ENCODE assay signal across 11 cellular contexts in the genomic region with DNA sequence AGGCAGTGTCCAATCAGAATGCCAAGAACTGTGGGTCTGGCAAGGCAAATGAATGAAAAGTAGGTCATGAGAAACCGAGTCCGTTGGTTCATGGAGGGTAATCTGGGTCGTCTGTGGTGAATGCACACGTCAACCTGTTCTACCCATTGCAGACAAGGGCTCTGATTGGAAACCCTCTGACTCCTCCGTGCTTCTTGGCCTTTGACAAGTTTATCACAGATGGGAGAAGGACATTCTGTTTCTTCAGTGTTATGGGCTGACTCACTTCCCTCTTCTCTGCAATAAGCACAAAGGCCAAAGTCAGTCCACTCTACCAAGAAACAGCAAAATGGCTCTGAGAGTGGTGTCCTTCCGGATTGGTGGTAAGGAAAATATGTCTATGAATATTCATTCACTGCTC.
DNase-seq lines count a peak whose midpoint lies in the region; ATAC-seq and TF ChIP-seq lines count a peak whose summit lies in the region.
"Had no signal": no experiment of that assay in that cellular context is flagged by ENCODE, and none has a peak within 500 bp of the region (broad histone marks: within the 10 kb centered on the region; RNA-seq: fewer than 3 reads in every experiment).

No MANE protein-coding gene starts in this region.

- no CpG with 5 or more reads among the region's 6 CpGs for WGBS in IMR-90 (ENCODE audit: extremely low coverage in 2 of 2, insufficient read length in 1 of 2), 2 experiments
- WGBS in smooth muscle cell (ENCODE audit: low lambda C conversion rate) = 60% methylated on average over 6 of the region's 6 CpGs

- DNase-seq in IMR-90 (peak; percentile 85), adipocyte (ENCODE audit: low read depth) (peak; percentile 50), left cardiac atrium (peak; percentile 37), smooth muscle cell (lab: John Stamatoyannopoulos, UW; ENCODE audit: unreplicated experiment) (no peak), GM10266 (ENCODE audit: extremely low spot score) (no peak)
- no peak for DNase-seq in activated CD4-positive, CD25-positive, alpha-beta regulatory T cell (lab: John Stamatoyannopoulos, UW)
- no peak for DNase-seq in stimulated activated naive CD4-positive, alpha-beta T cell treated with Interleukin-2 at 50 U/mL for 16 hours (lab: John Stamatoyannopoulos, UW)
- DNase-seq: activated B cell treated with CpG ODN at 0.5 μM for 24 hours; activated naive CD4-positive, alpha-beta T cell; NCI-H1092 treated with DMSO at 0.1 percent for 48 hours; NK-92 treated with Interleukin-12 subunit alpha and Interleukin-12 subunit beta, amount 100 ng/mL, for 24 hours had no signal

- H3K4me2 ChIP-seq in IMR-90 (ENCODE audit: low read depth, low read length) (no peak overlapping the region), smooth muscle cell (peak overlapping the region; percentile 8)

- no peak overlapping the region; the same call in 1 of the 2 replicates for H4K91ac ChIP-seq in IMR-90 (ENCODE audit: insufficient read depth, low read depth, low read length)

- H2AK9ac ChIP-seq in IMR-90 (replicated peaks; ENCODE audit: low read depth, low read length, poor library complexity) = no peak overlapping the region

- peak overlapping the region; percentile 73; the same call in 2 of the 3 replicates for H2BK15ac ChIP-seq in IMR-90 (ENCODE audit: low read depth, low read length)

- in situ Hi-C loops in IMR-90 (cut with MboI; ENCODE audit: low sequenced_read_pairs) = no loop called here

- H2AK5ac ChIP-seq in IMR-90 (ENCODE audit: low read depth, low read length) = peak overlapping the region; percentile 9; the same call in 1 of the 2 replicates

- ATAC-seq in IMR-90 (ENCODE audit: low read depth) (peak; percentile 59), left cardiac atrium (peak; percentile 29 to 80)

- no peak overlapping the region; the same call in 1 of the 2 replicates for H3K23ac ChIP-seq in IMR-90 (ENCODE audit: low read depth, low read length)

- BruUV-seq in IMR-90 (replicated peaks; lab: Mats Ljungman, UMichigan) = no TSS peak

- no peaks in the 10 kb centered on the region for H3K27me3 ChIP-seq in IMR-90 (ENCODE audit: control insufficient read depth, insufficient read depth, low read length)
- H3K27me3 ChIP-seq in adipocyte (replicated peaks; ENCODE audit: control insufficient read depth, insufficient read depth, low read length) = no peaks in the 10 kb centered on the region
- no peaks in the 10 kb centered on the region for H3K27me3 ChIP-seq in smooth muscle cell (ENCODE audit: low read depth)

- H4K20me1 ChIP-seq in IMR-90 (ENCODE audit: insufficient read depth, low read length) (no peaks in the 10 kb centered on the region), smooth muscle cell (ENCODE audit: low read depth) (no peaks in the 10 kb centered on the region)

- H4K8ac ChIP-seq in IMR-90 (ENCODE audit: low read depth in 2 of 2, low read length in 2 of 2) = peak overlapping the region in 1 of 2 experiments; percentile 42; a peak in 2 of 4 replicates

- no peaks in the 10 kb centered on the region for H3K79me2 ChIP-seq in smooth muscle cell (ENCODE audit: low read depth)

- peak overlapping the region; percentile 42 for H2BK5ac ChIP-seq in IMR-90 (ENCODE audit: low read depth, low read length, poor library complexity, severe bottlenecking)

- TF ChIP-seq CTCF in IMR-90 (conservative IDR thresholded peaks at IDR 0.05; ENCODE audit: low read depth, low read length) = no peak
- no peak for TF ChIP-seq CTCF in smooth muscle cell (IDR thresholded peaks at IDR 0.05; ENCODE audit: borderline replicate concordance, insufficient read depth, poor library complexity, severe bottlenecking)
- no peak for TF ChIP-seq CTCF in GM10266 (IDR thresholded peaks at IDR 0.05; ENCODE audit: control insufficient read depth, insufficient read depth, low read depth, missing control alignments)

- H3K9me3 ChIP-seq in IMR-90 (ENCODE audit: control insufficient read depth, insufficient read depth, low read length) = no peaks in the 10 kb centered on the region
- no peaks in the 10 kb centered on the region for H3K9me3 ChIP-seq in adipocyte (ENCODE audit: control insufficient read depth, low read length)
- H3K9me3 ChIP-seq in smooth muscle cell (replicated peaks; ENCODE audit: low read depth) = no peaks in the 10 kb centered on the region

- no peaks in the 10 kb centered on the region for H3K36me3 ChIP-seq in IMR-90 (ENCODE audit: control insufficient read depth, insufficient read depth, low read length)
- no peaks in the 10 kb centered on the region for H3K36me3 ChIP-seq in adipocyte (ENCODE audit: control insufficient read depth, insufficient read depth, low read length, severe bottlenecking)
- no peaks in the 10 kb centered on the region for H3K36me3 ChIP-seq in smooth muscle cell (ENCODE audit: low read depth)

- H4K5ac ChIP-seq in IMR-90 (ENCODE audit: low read depth, low read length) = no peak overlapping the region

- H3F3A ChIP-seq in smooth muscle cell (ENCODE audit: low read depth) = no peaks in the 10 kb centered on the region

- H2BK120ac ChIP-seq in IMR-90 (ENCODE audit: low read depth, low read length) = peak overlapping the region; percentile 75; the same call in 1 of the 2 replicates

- TF ChIP-seq RAD21 in IMR-90 (IDR thresholded peaks at IDR 0.05; ENCODE audit: low read length) = no peak

- H3K4me1 ChIP-seq in IMR-90 (ENCODE audit: control insufficient read depth, insufficient read depth, low read length) (peaks cover 14% of the 10 kb centered on the region), adipocyte (ENCODE audit: control insufficient read depth, insufficient read depth, low read length) (peaks cover 97% of the 10 kb centered on the region), smooth muscle cell (ENCODE audit: low read depth) (peaks cover 40% of the 10 kb centered on the region)

- H3K18ac ChIP-seq in IMR-90 (ENCODE audit: low read depth, low read length) = no peak overlapping the region

- H3K4me3 ChIP-seq in IMR-90 (ENCODE audit: insufficient read depth, low read depth, low read length) (no peak overlapping the region), adipocyte (ENCODE audit: low read length) (peak overlapping the region; percentile 45), smooth muscle cell (no peak overlapping the region)

- H2AFZ ChIP-seq in IMR-90 (replicated peaks; ENCODE audit: low read length, poor library complexity) (peak overlapping the region; percentile 83), smooth muscle cell (ENCODE audit: low read depth) (no peak overlapping the region)

- H3K56ac ChIP-seq in IMR-90 (ENCODE audit: extremely low read depth, insufficient read depth, low read length) = no peak overlapping the region

- peak overlapping the region; percentile 83; the same call in 1 of the 2 replicates for H3K14ac ChIP-seq in IMR-90 (replicated peaks; ENCODE audit: low read depth, low read length)

- CTCF ChIA-PET in IMR-90 (lab: Yijun Ruan, JAX) = no interaction called here

- POLR2A ChIA-PET in IMR-90 (lab: Charles Lee; ENCODE audit: unreplicated experiment) = no interaction called here

- no peak overlapping the region for H3K9ac ChIP-seq in IMR-90 (ENCODE audit: low read depth, low read length)
- H3K9ac ChIP-seq in adipocyte (ENCODE audit: low read length) = peak overlapping the region; percentile 68
- no peak overlapping the region for H3K9ac ChIP-seq in smooth muscle cell (ENCODE audit: low read depth)

- intact Hi-C loops in IMR-90 (cut with micrococcal nuclease) = no loop called here
- intact Hi-C loops in left cardiac atrium (cut with DNase I) = no loop called here

- H3K79me1 ChIP-seq in IMR-90 (ENCODE audit: low read depth in 1 of 2, low read length in 2 of 2) = no peaks in the 10 kb centered on the region; a peak in 1 of 4 replicates

- peak overlapping the region; percentile 57 for H3K4ac ChIP-seq in IMR-90 (ENCODE audit: low read depth, low read length)

- peaks cover 13% of the 10 kb centered on the region for H3K9me1 ChIP-seq in IMR-90 (ENCODE audit: insufficient read depth, low read length)

- H3K27ac ChIP-seq in IMR-90 (ENCODE audit: insufficient read depth, low read length) (no peak overlapping the region), smooth muscle cell (ENCODE audit: low read depth) (peak overlapping the region; percentile 21)

- H2BK20ac ChIP-seq in IMR-90 (ENCODE audit: low read depth, low read length) = peak overlapping the region; percentile 63; the same call in 1 of the 2 replicates

- no peak for TF ChIP-seq POLR2A in IMR-90 (IDR thresholded peaks at IDR 0.05; ENCODE audit: low read depth, low read length)

- dilution Hi-C loops in IMR-90 (cut with HindIII; ENCODE audit: low sequenced_read_pairs, unreplicated experiment) = no loop called here

TF ChIP-seq in IMR-90, 13 proteins besides CTCF, POLR2A, EP300 and RAD21:
- TF ChIP-seq RFX5 (IDR thresholded peaks at IDR 0.05; ENCODE audit: low read depth, low read length) (no peak), MAZ (IDR thresholded peaks at IDR 0.05; ENCODE audit: borderline replicate concordance, low read depth, low read length) (0 out of 2 replicates have a peak, but pooled peaks have one; percentile 14), FOS (IDR thresholded peaks at IDR 0.05; ENCODE audit: low read depth, low read length) (peak; percentile 23; the same call in 1 of the 2 replicates), NFE2L2 (IDR thresholded peaks at IDR 0.05; ENCODE audit: low read depth, low read length) (no peak), CEBPB (IDR thresholded peaks at IDR 0.05; ENCODE audit: low read depth, low read length) (peak; percentile 54)
- TF ChIP-seq, protein P1, sequence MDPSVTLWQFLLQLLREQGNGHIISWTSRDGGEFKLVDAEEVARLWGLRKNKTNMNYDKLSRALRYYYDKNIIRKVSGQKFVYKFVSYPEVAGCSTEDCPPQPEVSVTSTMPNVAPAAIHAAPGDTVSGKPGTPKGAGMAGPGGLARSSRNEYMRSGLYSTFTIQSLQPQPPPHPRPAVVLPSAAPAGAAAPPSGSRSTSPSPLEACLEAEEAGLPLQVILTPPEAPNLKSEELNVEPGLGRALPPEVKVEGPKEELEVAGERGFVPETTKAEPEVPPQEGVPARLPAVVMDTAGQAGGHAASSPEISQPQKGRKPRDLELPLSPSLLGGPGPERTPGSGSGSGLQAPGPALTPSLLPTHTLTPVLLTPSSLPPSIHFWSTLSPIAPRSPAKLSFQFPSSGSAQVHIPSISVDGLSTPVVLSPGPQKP (IDR thresholded peaks at IDR 0.05; ENCODE audit: borderline replicate concordance, low read depth, low read length) = no peak

Comparison
In these comparisons a context has a peak if more than half of its experiments do, and no peak if none do; other contexts are left out.
1. DNase-seq: peak in IMR-90 (single experiment), adipocyte (single experiment) and left cardiac atrium (single experiment); none in smooth muscle cell (single experiment), activated CD4-positive, CD25-positive, alpha-beta regulatory T cell (0 of 4), stimulated activated naive CD4-positive, alpha-beta T cell treated with Interleukin-2 at 50 U/mL for 16 hours (single experiment) and GM10266 (single experiment).